In the genomic region with DNA sequence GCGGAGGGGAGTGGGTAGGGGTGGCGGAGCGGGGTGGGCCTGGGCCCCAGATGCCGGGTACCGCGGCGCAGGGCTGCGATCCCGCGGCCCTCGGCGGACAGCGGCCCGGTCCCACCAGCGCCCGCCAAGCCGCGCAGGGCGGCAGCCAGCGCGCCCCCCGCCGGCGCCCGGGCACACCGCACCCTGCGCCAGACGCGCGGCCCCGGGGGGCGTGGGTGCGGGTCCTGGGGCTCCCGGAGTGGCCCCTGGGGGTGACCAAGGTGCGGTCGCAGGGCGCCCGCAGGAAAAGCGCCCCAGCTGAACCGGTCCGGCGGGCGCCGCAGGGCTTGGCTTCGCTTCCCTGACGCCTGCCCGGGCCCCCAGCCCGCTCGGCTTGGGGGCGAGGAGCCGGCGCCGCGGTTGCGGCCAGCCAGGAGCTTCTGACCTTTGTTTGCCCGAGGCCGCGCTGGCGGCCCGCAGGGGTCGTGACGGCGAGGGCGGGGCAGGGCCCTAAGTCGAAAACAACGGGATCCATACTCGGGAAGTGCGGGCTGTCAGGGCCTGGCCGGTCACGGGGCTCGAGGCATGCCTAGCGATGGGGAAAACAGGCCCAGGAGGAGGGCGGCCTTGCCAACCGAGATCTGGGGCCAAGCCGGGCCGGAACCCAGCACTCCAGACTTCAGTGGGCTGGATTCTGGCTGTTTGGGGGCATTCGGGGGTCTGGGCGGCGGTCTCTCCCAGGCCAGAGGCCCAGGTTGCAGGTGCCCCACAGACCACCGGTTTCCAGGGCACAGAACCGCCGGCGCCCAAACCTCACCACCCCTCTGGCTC, we compare ENCODE assay signal across 8 cellular contexts. TPM values are rescaled to one million over a fixed set of nuclear protein-coding genes. Genes with fewer than 3 reads are reported as not detected.
A peak's percentile ranks its signal among the peaks of the same experiment; 100 is the strongest.
DNase-seq lines count a peak whose midpoint lies in the region; ATAC-seq and TF ChIP-seq lines count a peak whose summit lies in the region.

No MANE protein-coding gene starts in this region.

- H2AFZ ChIP-seq in osteoblast (ENCODE audit: low read length): peak overlapping the region; percentile 15

- H3K4me3 ChIP-seq in GM08714 (ENCODE audit: low read length): peak overlapping the region; percentile 16; the same call in 1 of the 2 replicates
- peak overlapping the region; percentile 90; the same call in 1 of the 2 replicates for H3K4me3 ChIP-seq in SK-N-MC
- peak overlapping the region; percentile 64 for H3K4me3 ChIP-seq in fibroblast of the aortic adventitia (ENCODE audit: low read depth, low read length)
- peak overlapping the region; percentile 95 for H3K4me3 ChIP-seq in osteoblast (ENCODE audit: insufficient read depth, low read length)

- H3K9me3 ChIP-seq in SK-N-MC (ENCODE audit: low read depth, low read length): no peaks in the 10 kb centered on the region
- H3K9me3 ChIP-seq in osteoblast (ENCODE audit: low read depth, low read length): no peaks in the 10 kb centered on the region

- peak; percentile 30 for ATAC-seq in HG02763 (IDR thresholded peaks at IDR 0.05; ENCODE audit: unreplicated experiment)

- no peak for DNase-seq in SK-N-MC (ENCODE audit: low read depth, low spot score)
- DNase-seq in fibroblast of the aortic adventitia (ENCODE audit: low read depth): peak; percentile 9
- DNase-seq in osteoblast (ENCODE audit: insufficient read length, low spot score, missing footprints): peak; percentile 97
- DNase-seq in cortex of kidney (lab: John Stamatoyannopoulos, UW): no peak
- no peak for DNase-seq in SW480 (ENCODE audit: low spot score)

- peaks cover 14% of the 10 kb centered on the region for H3K27me3 ChIP-seq in osteoblast (ENCODE audit: insufficient read depth, low read length)

- H3K36me3 ChIP-seq in SK-N-MC (ENCODE audit: insufficient read depth, low read length) (peaks cover 27% of the 10 kb centered on the region; the same call in 1 of the 2 replicates), osteoblast (ENCODE audit: insufficient read depth, low read length) (peaks cover 9% of the 10 kb centered on the region)

- TF ChIP-seq CTCF in 22Rv1 (IDR thresholded peaks at IDR 0.05) (peak; percentile 78), fibroblast of the aortic adventitia (IDR thresholded peaks at IDR 0.05; ENCODE audit: insufficient read depth, low read length) (no peak), osteoblast (IDR thresholded peaks at IDR 0.05; ENCODE audit: extremely low read depth, low read depth, low read length) (no peak)

- peaks cover 35% of the 10 kb centered on the region for H3K79me2 ChIP-seq in osteoblast (ENCODE audit: insufficient read depth, low read length)

- H3K4me2 ChIP-seq in osteoblast (ENCODE audit: insufficient read depth, low read length): peak overlapping the region; percentile 63

- H3K4me1 ChIP-seq in osteoblast (ENCODE audit: insufficient read depth, low read length): peaks cover 5% of the 10 kb centered on the region

- H3K27ac ChIP-seq in 22Rv1 (peak overlapping the region; percentile 93), SK-N-MC (no peak overlapping the region), osteoblast (ENCODE audit: low read depth, low read length) (no peak overlapping the region)

- peaks cover 24% of the 10 kb centered on the region for H4K20me1 ChIP-seq in osteoblast (ENCODE audit: insufficient read depth, low read length)

- H3K9ac ChIP-seq in SK-N-MC (ENCODE audit: insufficient read length): no peak overlapping the region

RNA-seq across cellular contexts. Expression of gene AP5B1, which starts 0.6 kb away (rescaled TPM):
- 11.5 and 14.4 TPM in 2 replicates for total RNA-seq in fibroblast of the aortic adventitia (ENCODE audit: low replicate concordance)
- 15.3 and 18.1 TPM in 2 replicates for total RNA-seq in osteoblast

RNA-seq across cellular contexts. Expression of gene OVOL1, which starts 5.5 kb away (rescaled TPM):
- total RNA-seq in fibroblast of the aortic adventitia (ENCODE audit: low replicate concordance): not detected in 2 replicates
- not detected in 2 replicates for total RNA-seq in osteoblast

RNA-seq across cellular contexts. Expression of gene SNX32, which starts 52.4 kb away (rescaled TPM):
- total RNA-seq in fibroblast of the aortic adventitia (ENCODE audit: low replicate concordance): 1.6 and 3.3 TPM in 2 replicates
- 1.1 and 1.5 TPM in 2 replicates for total RNA-seq in osteoblast

Comparison
In these comparisons a context has a peak if more than half of its experiments do, and no peak if none do; other contexts are left out.
1. H3K4me3 ChIP-seq: peak in every context shown above with its lines; median percentile 95 in osteoblast; 90 in SK-N-MC; 64 in fibroblast of the aortic adventitia; 16 in GM08714.
2. DNase-seq: peak in fibroblast of the aortic adventitia (single experiment) and osteoblast (single experiment); none in SK-N-MC (single experiment), cortex of kidney (single experiment) and SW480 (single experiment).